In genomic region chr14:21072102-21072501, GRCh38 we compare ENCODE assay signal across 8 cellular contexts. TPM values are rescaled to one million over a fixed set of nuclear protein-coding genes. Genes with fewer than 3 reads are reported as not detected.
DNase-seq lines count a peak whose midpoint lies in the region; ATAC-seq and TF ChIP-seq lines count a peak whose summit lies in the region.

No MANE protein-coding gene starts in this region.

- peak overlapping the region in 1 of 3 donors; percentile 90 for H3K27ac Mint-ChIP-seq in IgD-negative memory B cell
- H3K27ac Mint-ChIP-seq in stimulated activated effector memory CD8-positive, alpha-beta T cell treated with anti-CD3 and anti-CD28 coated beads, Interleukin-12 subunit alpha, Interleukin-12 subunit beta, amount 100 ng/mL, for 72 hours = no peak overlapping the region

- peak overlapping the region; percentile 80 to 95 (median 90) for H3K4me3 Mint-ChIP-seq in IgD-negative memory B cell
- peak overlapping the region; percentile 83 for H3K4me3 Mint-ChIP-seq in stimulated activated effector memory CD8-positive, alpha-beta T cell treated with anti-CD3 and anti-CD28 coated beads, Interleukin-12 subunit alpha, Interleukin-12 subunit beta, amount 100 ng/mL, for 72 hours

- H3K4me1 Mint-ChIP-seq in IgD-negative memory B cell = peaks cover 14 to 34% (median 26%) of the 10 kb centered on the region in 3 donors
- H3K4me1 Mint-ChIP-seq in stimulated activated effector memory CD8-positive, alpha-beta T cell treated with anti-CD3 and anti-CD28 coated beads, Interleukin-12 subunit alpha, Interleukin-12 subunit beta, amount 100 ng/mL, for 72 hours = peaks cover 40% of the 10 kb centered on the region

- no peaks in the 10 kb centered on the region for H3K36me3 Mint-ChIP-seq in IgD-negative memory B cell
- no peaks in the 10 kb centered on the region for H3K36me3 Mint-ChIP-seq in stimulated activated effector memory CD8-positive, alpha-beta T cell treated with anti-CD3 and anti-CD28 coated beads, Interleukin-12 subunit alpha, Interleukin-12 subunit beta, amount 100 ng/mL, for 72 hours

- peaks cover 38% of the 10 kb centered on the region for H3K27me3 Mint-ChIP-seq in IgD-negative memory B cell

- DNase-seq in AG04450 (ENCODE audit: low read depth, low spot score) (peak; percentile 44), amniotic epithelial cell (ENCODE audit: low read depth) (peak; percentile 61), NCI-H187 treated with DMSO at 0.1 percent for 48 hours (lab: John Stamatoyannopoulos, UW) (no peak), NAMALWA (ENCODE audit: low spot score) (no peak)
- DNase-seq in stimulated activated effector memory CD8-positive, alpha-beta T cell treated with anti-CD3 and anti-CD28 coated beads, Interleukin-12 subunit alpha, Interleukin-12 subunit beta, amount 100 ng/mL, for 72 hours (ENCODE audit: low spot score in 2 of 2) = no peak
- no peak for DNase-seq in effector CD4-positive, alpha-beta T cell

- no peaks in the 10 kb centered on the region for H3K27me3 ChIP-seq in AG04450 (ENCODE audit: control insufficient read depth, insufficient read depth, low read length)

- CTCF ChIA-PET in AG04450 (lab: Charles Lee) = interaction anchor here (0.6 to 9.0 kb wide), 13 partner anchors 8 to 749 kb away, joined by 3 to 128 read pairs (median 10); no protein-coding TSS in a partner anchor

- H3K27ac ChIP-seq in AG04450 (ENCODE audit: low read depth, low read length) = peak overlapping the region; percentile 95

- TF ChIP-seq CTCF in AG04450 (IDR thresholded peaks at IDR 0.05; ENCODE audit: low read depth, low read length) = peak; percentile 35

- H3K4me3 ChIP-seq in AG04450 (ENCODE audit: low read depth, low read length) = peak overlapping the region; percentile 82
- peak overlapping the region; percentile 79 for H3K4me3 ChIP-seq in iPS-11a (ENCODE audit: low read depth, low read length)

- POLR2A ChIA-PET in AG04450 (lab: Yijun Ruan, JAX) = interaction anchor here (0.7 to 3.0 kb wide), 10 partner anchors 9 to 388 kb away, joined by 3 to 40 read pairs (median 10); partner anchors contain the start of genes RNASE4 and SUPT16H

- no peaks in the 10 kb centered on the region for H3K9me3 Mint-ChIP-seq in IgD-negative memory B cell
- H3K9me3 Mint-ChIP-seq in stimulated activated effector memory CD8-positive, alpha-beta T cell treated with anti-CD3 and anti-CD28 coated beads, Interleukin-12 subunit alpha, Interleukin-12 subunit beta, amount 100 ng/mL, for 72 hours = no peaks in the 10 kb centered on the region

- ATAC-seq in stimulated activated effector memory CD8-positive, alpha-beta T cell treated with anti-CD3 and anti-CD28 coated beads, Interleukin-12 subunit alpha, Interleukin-12 subunit beta, amount 100 ng/mL, for 72 hours = no peak

- no peaks in the 10 kb centered on the region; the same call in 1 of the 2 replicates for H3K9me3 ChIP-seq in AG04450 (ENCODE audit: control insufficient read depth, insufficient read depth, low read length)

RNA-seq across cellular contexts. Expression of gene ARHGEF40, which starts 2.0 kb away (rescaled TPM):
- polyA plus RNA-seq in AG04450 (2011; rRNA removed) (40.7 and 52.2 TPM in 2 replicates), IgD-negative memory B cell (not detected)
- polyA minus RNA-seq in AG04450 (2011; rRNA and poly(A)+ RNA removed) = 58.3 and 66.3 TPM in 2 replicates

RNA-seq across cellular contexts. Expression of gene RNASE8, which starts 14.5 kb away (rescaled TPM):
- polyA plus RNA-seq in AG04450 (2011; rRNA removed) (not detected in 2 replicates), IgD-negative memory B cell (not detected)
- polyA minus RNA-seq in AG04450 (2011; rRNA and poly(A)+ RNA removed) = not detected in 2 replicates

RNA-seq across cellular contexts. Expression of gene ZNF219, which starts 26.4 kb away (rescaled TPM):
- polyA plus RNA-seq in AG04450 (2011; rRNA removed) (3.9 and 4.8 TPM in 2 replicates), IgD-negative memory B cell (1.0 TPM)
- polyA minus RNA-seq in AG04450 (2011; rRNA and poly(A)+ RNA removed) = 2.0 and 5.7 TPM in 2 replicates

RNA-seq across cellular contexts. Expression of gene TMEM253, which starts 28.8 kb away (rescaled TPM):
- polyA plus RNA-seq in AG04450 (2011; rRNA removed) (0.21 TPM in 2 replicates), IgD-negative memory B cell (not detected)
- polyA minus RNA-seq in AG04450 (2011; rRNA and poly(A)+ RNA removed) = not detected in 2 replicates

RNA-seq across cellular contexts. Expression of gene RNASE7, which starts 29.9 kb away (rescaled TPM):
- polyA plus RNA-seq in AG04450 (2011; rRNA removed) = not detected in 2 replicates
- polyA minus RNA-seq in AG04450 (2011; rRNA and poly(A)+ RNA removed) = not detected in 2 replicates
- polyA plus RNA-seq in IgD-negative memory B cell = not detected

Comparison
In these comparisons a context has a peak if more than half of its experiments do, and no peak if none do; other contexts are left out.
1. DNase-seq: peak in AG04450 (single experiment) and amniotic epithelial cell (single experiment); none in stimulated activated effector memory CD8-positive, alpha-beta T cell treated with anti-CD3 and anti-CD28 coated beads, Interleukin-12 subunit alpha, Interleukin-12 subunit beta, amount 100 ng/mL, for 72 hours (0 of 2), effector CD4-positive, alpha-beta T cell (single experiment), NCI-H187 treated with DMSO at 0.1 percent for 48 hours (single experiment) and NAMALWA (single experiment).
2. RNA of gene ARHGEF40, which starts 2.0 kb away (polyA plus RNA-seq): 40.7 to 52.2 TPM in AG04450; not detected in IgD-negative memory B cell (single experiment); every median in the first group is over 10 times any median in the second.